ENCODE assay signal across 8 cellular contexts in genomic region chr1:165696625-165697100, GRCh38. TPM values are rescaled to one million over a fixed set of nuclear protein-coding genes. Genes with fewer than 3 reads are reported as not detected.
DNase-seq lines count a peak whose midpoint lies in the region; ATAC-seq and TF ChIP-seq lines count a peak whose summit lies in the region.

No MANE protein-coding gene starts in this region.

- H3F3A ChIP-seq in PC-3 (ENCODE audit: low read length, unreplicated experiment), result peaks cover 3% of the 10 kb centered on the region

- H3K9ac ChIP-seq in PC-3 (ENCODE audit: low read length), result peak overlapping the region; percentile 88; the same call in 1 of the 2 replicates

- no peaks in the 10 kb centered on the region for H3K9me3 Mint-ChIP-seq in effector memory CD8-positive, alpha-beta T cell
- H3K9me3 Mint-ChIP-seq in naive B cell, result no peaks in the 10 kb centered on the region

- no peak overlapping the region for H2AFZ ChIP-seq in PC-3 (ENCODE audit: low read length)

- POLR2A ChIA-PET in PC-3 (lab: Charles Lee; ENCODE audit: unreplicated experiment), result interaction anchor here (1.1 kb wide), 1 partner anchor 72 kb away, joined by 3 read pairs; the partner anchor contains the start of gene TMCO1

- H3K4me3 Mint-ChIP-seq in effector memory CD8-positive, alpha-beta T cell, result peak overlapping the region; percentile 95 to 99
- peak overlapping the region in 7 of 8 donors; percentile 30 to 100 (median 97) for H3K4me3 Mint-ChIP-seq in naive B cell

- H4K20me1 ChIP-seq in PC-3 (ENCODE audit: low read length), result peaks cover 13% of the 10 kb centered on the region

- H3K36me3 ChIP-seq in PC-3 (ENCODE audit: low read depth, low read length), result peaks cover 6% of the 10 kb centered on the region

- DNase-seq in PC-3, result peak; percentile 56
- no peak for DNase-seq in effector memory CD8-positive, alpha-beta T cell
- DNase-seq in naive B cell, result no peak
- DNase-seq in stimulated activated CD4-positive, alpha-beta T cell treated with anti-CD3 and anti-CD28 coated beads, Interleukin-1b, Interleukin-23, amount 100 ng/mL, for 48 hours, result no peak
- no peak for DNase-seq in activated CD8-positive, alpha-beta memory T cell treated with anti-CD3 and anti-CD28 coated beads, Interleukin-2, amount 50 U/mL, for 48 hours
- DNase-seq in 8988T, result no peak

- H3K27ac Mint-ChIP-seq in effector memory CD8-positive, alpha-beta T cell, result peak overlapping the region; percentile 44 to 96
- H3K27ac Mint-ChIP-seq in naive B cell, result peak overlapping the region in 5 of 6 donors; percentile 3 to 94 (median 35)

- peaks cover 26 to 33% of the 10 kb centered on the region in 2 donors for H3K4me1 Mint-ChIP-seq in effector memory CD8-positive, alpha-beta T cell (ENCODE audit: low read depth in 2 of 2)
- peaks cover 13 to 40% (median 33%) of the 10 kb centered on the region in 3 donors for H3K4me1 Mint-ChIP-seq in naive B cell

- H3K27ac ChIP-seq in PC-3 (ENCODE audit: low read length), result no peak overlapping the region

- no peaks in the 10 kb centered on the region for H3K27me3 ChIP-seq in PC-3 (ENCODE audit: low read length)

- peak overlapping the region; percentile 90 for H3K4me2 ChIP-seq in PC-3 (ENCODE audit: low read length)

- H3K27me3 Mint-ChIP-seq in effector memory CD8-positive, alpha-beta T cell, result no peaks in the 10 kb centered on the region
- H3K27me3 Mint-ChIP-seq in naive B cell, result no peaks in the 10 kb centered on the region

- peaks cover 46% of the 10 kb centered on the region for H3K79me2 ChIP-seq in PC-3 (ENCODE audit: low read length)

- BruUV-seq in PC-3 (replicated peaks; lab: Mats Ljungman, UMichigan), result no TSS peak

- CTCF ChIA-PET in PC-3 (lab: Charles Lee), result no interaction called here

- intact Hi-C loops in PC-3 (cut with micrococcal nuclease), result loop anchor here (1.0 to 10.0 kb wide), 2 partner anchors 21 to 322 kb away; no protein-coding TSS in a partner anchor

- H3K4me1 ChIP-seq in PC-3 (ENCODE audit: insufficient read depth, low read length), result peaks cover 18% of the 10 kb centered on the region

- peak overlapping the region; percentile 37 for H3K4me3 ChIP-seq in GM08714 (ENCODE audit: low read length)
- peak overlapping the region; percentile 97 for H3K4me3 ChIP-seq in PC-3 (ENCODE audit: low read length)

- H3K9me3 ChIP-seq in PC-3 (ENCODE audit: low read length), result no peaks in the 10 kb centered on the region

- TF ChIP-seq CTCF in PC-3 (conservative IDR thresholded peaks at IDR 0.05; ENCODE audit: low read depth, low read length), result no peak

- ATAC-seq in PC-3, result peak; percentile 6
- ATAC-seq in effector memory CD8-positive, alpha-beta T cell (replicated peaks), result no peak
- ATAC-seq in naive B cell (ENCODE audit: low read depth in 2 of 2), result no peak
- no peak for ATAC-seq in GM19328 (IDR thresholded peaks at IDR 0.05; ENCODE audit: unreplicated experiment)

- H3K9me2 ChIP-seq in PC-3 (replicated peaks; ENCODE audit: low read length), result no peaks in the 10 kb centered on the region

- peaks cover 14% of the 10 kb centered on the region for H3K36me3 Mint-ChIP-seq in effector memory CD8-positive, alpha-beta T cell (ENCODE audit: insufficient read depth)
- H3K36me3 Mint-ChIP-seq in naive B cell, result no peaks in the 10 kb centered on the region

RNA-seq across cellular contexts. Expression of gene ALDH9A1, which starts 1.7 kb away (rescaled TPM):
- 58.8 and 78.0 TPM in 2 replicates for total RNA-seq in PC-3 (2014; rRNA removed)
- 100 to 1,000 TPM in 4 of 6 donors, 10 to 100 TPM in 2; 84.5 to 134 (median 112) TPM for polyA plus RNA-seq in naive B cell (ENCODE audit: low read depth in 6 of 6)
